20 cellular contexts compared by ENCODE assay signal in the genomic region with DNA sequence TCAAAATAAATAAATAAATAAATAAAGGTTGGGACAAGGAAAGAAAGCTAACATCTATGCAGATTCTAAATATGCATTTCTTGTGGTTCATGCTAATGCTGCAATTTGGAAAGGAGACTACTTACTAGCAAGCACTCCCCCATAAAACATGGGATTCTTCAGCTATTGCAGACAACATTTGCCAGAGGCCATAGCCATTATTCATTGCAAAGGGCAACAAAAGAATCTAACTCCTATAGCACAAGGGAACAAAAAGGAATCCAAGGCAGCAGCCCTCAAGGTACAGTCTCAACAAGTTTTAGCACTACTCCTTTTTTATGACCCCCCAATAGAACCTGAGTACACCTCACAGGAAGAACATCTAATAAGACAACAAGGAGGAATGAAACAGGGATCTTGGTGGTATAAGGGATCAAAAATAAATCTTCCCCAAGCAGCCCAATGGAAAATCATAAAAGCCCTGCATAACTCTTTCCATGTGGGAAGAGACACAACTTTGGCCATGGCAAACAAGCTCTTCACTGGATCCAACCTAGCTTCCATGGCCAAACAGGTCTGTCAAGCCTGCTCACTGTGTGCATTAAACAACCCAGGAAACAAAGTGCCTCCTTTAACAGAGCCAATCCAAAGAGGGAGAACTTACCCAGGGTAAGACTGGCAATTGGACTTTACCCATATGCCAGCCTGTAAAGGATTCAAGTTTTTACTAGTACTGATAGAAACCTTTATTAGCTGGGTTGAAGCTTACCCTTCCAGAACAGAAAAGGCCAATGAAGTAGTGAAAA.
"Had no signal": no experiment of that assay in that cellular context is flagged by ENCODE, and none has a peak within 500 bp of the region (broad histone marks: within the 10 kb centered on the region; RNA-seq: fewer than 3 reads in every experiment).

No MANE protein-coding gene starts in this region.

- H3K4me3 ChIP-seq: dorsolateral prefrontal cortex, esophagus muscularis mucosa, gastroesophageal sphincter, neural progenitor cell, ovary, tibial nerve, upper lobe of right lung had no signal

- H3K9me3 ChIP-seq: esophagus muscularis mucosa, gastroesophageal sphincter, ovary, tibial nerve, upper lobe of right lung had no signal

- H3K27me3 ChIP-seq: dorsolateral prefrontal cortex, esophagus muscularis mucosa, gastroesophageal sphincter, neural progenitor cell, ovary, tibial nerve, upper lobe of right lung had no signal

- DNase-seq: central memory CD4-positive, alpha-beta T cell; cortex of kidney; dorsolateral prefrontal cortex; effector CD8-positive, alpha-beta T cell; glutamatergic neuron; mesendoderm; natural killer cell; nucleus accumbens; ovary; right cardiac atrium; stimulated activated CD4-positive, alpha-beta T cell treated with anti-CD3 and anti-CD28 coated beads, Interleukin-4, amount 100 ng/mL, for 1 hour; stimulated activated CD8-positive, alpha-beta memory T cell treated with anti-CD3 and anti-CD28 coated beads, Interleukin-4, amount 100 ng/mL, for 48 hours; upper lobe of right lung had no signal

- H3K4me3 Mint-ChIP-seq: natural killer cell; neural progenitor cell; stimulated activated effector memory CD8-positive, alpha-beta T cell treated with anti-CD3 and anti-CD28 coated beads, Interleukin-12 subunit alpha, Interleukin-12 subunit beta, amount 100 ng/mL, for 72 hours; stimulated activated naive CD8-positive, alpha-beta T cell treated with anti-CD3 and anti-CD28 coated beads, Interleukin-15, Interleukin-2, amounts not matched to agents 100 ng/mL and 50 ng/mL, for 24 hours had no signal

- H3K36me3 Mint-ChIP-seq: natural killer cell; neural progenitor cell; stimulated activated effector memory CD8-positive, alpha-beta T cell treated with anti-CD3 and anti-CD28 coated beads, Interleukin-12 subunit alpha, Interleukin-12 subunit beta, amount 100 ng/mL, for 72 hours had no signal

- H3K27me3 Mint-ChIP-seq: stimulated activated naive CD8-positive, alpha-beta T cell treated with anti-CD3 and anti-CD28 coated beads, Interleukin-15, Interleukin-2, amounts not matched to agents 100 ng/mL and 50 ng/mL, for 24 hours had no signal

- H3K9me3 Mint-ChIP-seq: stimulated activated effector memory CD8-positive, alpha-beta T cell treated with anti-CD3 and anti-CD28 coated beads, Interleukin-12 subunit alpha, Interleukin-12 subunit beta, amount 100 ng/mL, for 72 hours had no signal

- H3K4me1 Mint-ChIP-seq: natural killer cell had no signal

- H3K27ac ChIP-seq: dorsolateral prefrontal cortex, epithelial cell of prostate, esophagus muscularis mucosa, gastroesophageal sphincter, neural progenitor cell, ovary, tibial nerve, upper lobe of right lung had no signal

- ATAC-seq: gastroesophageal sphincter; natural killer cell; right cardiac atrium; stimulated activated effector memory CD8-positive, alpha-beta T cell treated with anti-CD3 and anti-CD28 coated beads, Interleukin-12 subunit alpha, Interleukin-12 subunit beta, amount 100 ng/mL, for 72 hours; upper lobe of right lung had no signal

- H3K27ac Mint-ChIP-seq: natural killer cell; neural progenitor cell; stimulated activated effector memory CD8-positive, alpha-beta T cell treated with anti-CD3 and anti-CD28 coated beads, Interleukin-12 subunit alpha, Interleukin-12 subunit beta, amount 100 ng/mL, for 72 hours; stimulated activated naive CD8-positive, alpha-beta T cell treated with anti-CD3 and anti-CD28 coated beads, Interleukin-15, Interleukin-2, amounts not matched to agents 100 ng/mL and 50 ng/mL, for 24 hours had no signal
